Comparison of ENCODE assay signal across 19 cellular contexts in genomic region chr4:161827013-161827412, GRCh38.
A peak's percentile ranks its signal among the peaks of the same experiment; 100 is the strongest.
DNase-seq lines count a peak whose midpoint lies in the region; ATAC-seq, FAIRE-seq and TF ChIP-seq lines count a peak whose summit lies in the region.
"Had no signal": no experiment of that assay in that cellular context is flagged by ENCODE, and none has a peak within 500 bp of the region (broad histone marks: within the 10 kb centered on the region; RNA-seq: fewer than 3 reads in every experiment).

No MANE protein-coding gene starts in this region.

- peaks cover 32% of the 10 kb centered on the region for H3K9me3 Mint-ChIP-seq in WTC11

- no peak overlapping the region for H3K4ac ChIP-seq in mesendoderm (ENCODE audit: low read depth, low read length)

- H3K4me1 Mint-ChIP-seq in WTC11, result peaks cover 6% of the 10 kb centered on the region
- H3K4me1 Mint-ChIP-seq: CD14-positive monocyte; CD8-positive, alpha-beta memory T cell had no signal

- H3K27ac Mint-ChIP-seq in WTC11, result no peak overlapping the region
- H3K27ac Mint-ChIP-seq: CD14-positive monocyte; CD4-positive, alpha-beta T cell; HFFc6 had no signal

- H2BK15ac ChIP-seq in mesendoderm (replicated peaks; ENCODE audit: low read depth), result no peak overlapping the region

- no peaks in the 10 kb centered on the region; the same call in 1 of the 2 replicates for H3K36me3 Mint-ChIP-seq in WTC11
- H3K36me3 Mint-ChIP-seq: CD14-positive monocyte; CD8-positive, alpha-beta memory T cell had no signal

- no peak overlapping the region for H3K4me3 ChIP-seq in BLaER1 treated with 17β-estradiol and CSF1 and Interleukin-3, amounts not matched to agents 10 nM and 100 nM
- no peak overlapping the region for H3K4me3 ChIP-seq in mesendoderm (ENCODE audit: low read length)
- H3K4me3 ChIP-seq in small intestine (ENCODE audit: low read depth in 1 of 2, low read length in 2 of 2), result no peak overlapping the region
- no peak overlapping the region for H3K4me3 ChIP-seq in kidney (ENCODE audit: low read length in 2 of 2)
- H3K4me3 ChIP-seq: GM12878, GM23248, HAP-1 had no signal

- FAIRE-seq in small intestine (lab: Jason Lieb, UNC) (no peak), kidney (lab: Jason Lieb, UNC) (no peak)
- FAIRE-seq: D721Med, GM12878, GM19239 had no signal

- H2BK120ac ChIP-seq in mesendoderm (ENCODE audit: low read depth, low read length), result no peak overlapping the region

- no peaks in the 10 kb centered on the region; a peak in 1 of 22 replicates for H3K36me3 ChIP-seq in BLaER1 treated with 17β-estradiol and CSF1 and Interleukin-3, amounts not matched to agents 10 nM and 100 nM
- H3K36me3 ChIP-seq in mesendoderm (ENCODE audit: control insufficient read depth, insufficient read depth, low read length), result no peaks in the 10 kb centered on the region
- no peaks in the 10 kb centered on the region for H3K36me3 ChIP-seq in small intestine (ENCODE audit: control insufficient read depth in 2 of 2, insufficient read depth in 2 of 2, low read length in 2 of 2)
- no peaks in the 10 kb centered on the region for H3K36me3 ChIP-seq in kidney (ENCODE audit: control insufficient read depth in 1 of 2, insufficient read depth in 2 of 2, low read length in 2 of 2)
- H3K36me3 ChIP-seq: HAP-1 had no signal

- H3K4me3 Mint-ChIP-seq in WTC11, result no peak overlapping the region
- H3K4me3 Mint-ChIP-seq: CD14-positive monocyte; CD4-positive, alpha-beta T cell; CD8-positive, alpha-beta memory T cell; HFFc6 had no signal

- H3K4me2 ChIP-seq in BLaER1 treated with 17β-estradiol and CSF1 and Interleukin-3, amounts not matched to agents 10 nM and 100 nM, result peak overlapping the region in 8 of 11 experiments; percentile 62 to 85 (median 72); a peak in 13 of 22 replicates
- no peak overlapping the region for H3K4me2 ChIP-seq in mesendoderm (ENCODE audit: low read length)

- DNase-seq in WTC11 (ENCODE audit: low spot score) (no peak), mesendoderm (peak; percentile 21), small intestine (no peak), NCI-H1092 (lab: John Stamatoyannopoulos, UW) (no peak), kidney (no peak)
- DNase-seq: CD4-positive, alpha-beta T cell; CD8-positive, alpha-beta memory T cell; DMS 273 treated with DMSO at 0.1 percent for 48 hours; DMS79; EL; GDM1; GM23248; HFFc6 had no signal

- H3K56ac ChIP-seq in mesendoderm (ENCODE audit: low read length), result no peak overlapping the region

- H3K79me1 ChIP-seq in mesendoderm (ENCODE audit: low read length), result no peaks in the 10 kb centered on the region

- TF ChIP-seq CTCF in WTC11 (IDR thresholded peaks at IDR 0.05), result no peak
- TF ChIP-seq CTCF in kidney (IDR thresholded peaks at IDR 0.05; ENCODE audit: borderline replicate concordance, extremely low read depth, insufficient read depth), result no peak

- CTCF ChIA-PET in WTC11 (lab: Charles Lee), result no interaction called here

- H3K79me2 ChIP-seq in mesendoderm (ENCODE audit: control insufficient read depth, insufficient read depth, low read length), result no peaks in the 10 kb centered on the region

- no peak overlapping the region for H3K18ac ChIP-seq in mesendoderm (ENCODE audit: low read length)

- H3K27me3 ChIP-seq in BLaER1 treated with 17β-estradiol and CSF1 and Interleukin-3, amounts not matched to agents 10 nM and 100 nM, result no peaks in the 10 kb centered on the region
- H3K27me3 ChIP-seq in mesendoderm (ENCODE audit: insufficient read depth, low read length, poor library complexity), result no peaks in the 10 kb centered on the region
- H3K27me3 ChIP-seq in small intestine (ENCODE audit: control insufficient read depth in 2 of 2, insufficient read depth in 2 of 2, low read length in 2 of 2), result no peaks in the 10 kb centered on the region

- WGBS in mesendoderm (ENCODE audit: extremely low coverage, insufficient coverage, low lambda C conversion rate), result no CpG with 5 or more reads among the region's 3 CpGs
- WGBS in small intestine, 3 donors, result 92 to 96% (median 95%) methylated on average over 3 of the region's 3 CpGs

- H3K4me1 ChIP-seq in BLaER1 treated with 17β-estradiol and CSF1 and Interleukin-3, amounts not matched to agents 10 nM and 100 nM, result peaks cover 0 to 18% (median 15%) of the 10 kb centered on the region in 10 experiments; a peak in 17 of 20 replicates
- no peaks in the 10 kb centered on the region for H3K4me1 ChIP-seq in mesendoderm (ENCODE audit: control insufficient read depth, low read depth, low read length)
- no peaks in the 10 kb centered on the region for H3K4me1 ChIP-seq in small intestine (ENCODE audit: control insufficient read depth in 2 of 2, insufficient read depth in 1 of 2, low read depth in 1 of 2, low read length in 1 of 2)
- H3K4me1 ChIP-seq in kidney (ENCODE audit: control insufficient read depth in 1 of 2, insufficient read depth in 1 of 2, low read depth in 1 of 2, low read length in 2 of 2), result no peaks in the 10 kb centered on the region
- H3K4me1 ChIP-seq: HAP-1 had no signal

- intact Hi-C loops in kidney (cut with DNase I), result no loop called here

- ATAC-seq in WTC11, result peak; percentile 61

- peaks cover 16 to 25% (median 17%) of the 10 kb centered on the region in 11 experiments for H3K9me3 ChIP-seq in BLaER1 treated with 17β-estradiol and CSF1 and Interleukin-3, amounts not matched to agents 10 nM and 100 nM (replicated peaks in 1 of 11)
- no peaks in the 10 kb centered on the region for H3K9me3 ChIP-seq in small intestine (ENCODE audit: control insufficient read depth, low read depth)
- peaks cover 0 to 3% of the 10 kb centered on the region in 2 donors for H3K9me3 ChIP-seq in kidney (ENCODE audit: control insufficient read depth in 1 of 2, low read length in 2 of 2)
- H3K9me3 ChIP-seq: HAP-1 had no signal

- H2AK5ac ChIP-seq in mesendoderm (ENCODE audit: low read length), result no peak overlapping the region

- no peaks in the 10 kb centered on the region; the same call in 1 of the 2 replicates for H3K27me3 Mint-ChIP-seq in WTC11 (ENCODE audit: low read depth)
- H3K27me3 Mint-ChIP-seq: CD4-positive, alpha-beta T cell; CD8-positive, alpha-beta memory T cell had no signal

- H2BK5ac ChIP-seq in mesendoderm (ENCODE audit: low read length), result no peak overlapping the region

- H3K9ac ChIP-seq in BLaER1 treated with 17β-estradiol and CSF1 and Interleukin-3, amounts not matched to agents 10 nM and 100 nM, result no peak overlapping the region
- H3K9ac ChIP-seq in mesendoderm (ENCODE audit: low read length) (no peak overlapping the region), kidney (ENCODE audit: low read length in 2 of 2) (no peak overlapping the region)
- H3K9ac ChIP-seq: GM23248 had no signal

- no peak overlapping the region for H3K23ac ChIP-seq in mesendoderm (ENCODE audit: low read length)

- POLR2A ChIA-PET in WTC11 (lab: Charles Lee), result no interaction called here

- H4K5ac ChIP-seq in mesendoderm (ENCODE audit: low read length), result no peak overlapping the region

- no peak overlapping the region for H4K8ac ChIP-seq in mesendoderm (ENCODE audit: low read depth, low read length)

- peak overlapping the region in 2 of 11 experiments; percentile 64 to 71; a peak in 4 of 22 replicates for H3K27ac ChIP-seq in BLaER1 treated with 17β-estradiol and CSF1 and Interleukin-3, amounts not matched to agents 10 nM and 100 nM
- H3K27ac ChIP-seq in mesendoderm (ENCODE audit: low read depth, low read length), result no peak overlapping the region
- no peak overlapping the region for H3K27ac ChIP-seq in small intestine (ENCODE audit: low read depth in 1 of 2, low read length in 1 of 2)
- H3K27ac ChIP-seq in kidney (ENCODE audit: low read depth in 2 of 2, low read length in 2 of 2), result no peak overlapping the region
- H3K27ac ChIP-seq: GM23248 had no signal

- no peaks in the 10 kb centered on the region for H4K20me1 ChIP-seq in BLaER1 treated with 17β-estradiol and CSF1 and Interleukin-3, amounts not matched to agents 10 nM and 100 nM

TF ChIP-seq in WTC11, 78 proteins besides CTCF, POLR2A, EP300 and RAD21 (continues in another document):
- no peak for TF ChIP-seq ZNF232 (CRISPR knock-in tag; IDR thresholded peaks at IDR 0.05)
- TF ChIP-seq JUN (CRISPR knock-in tag; IDR thresholded peaks at IDR 0.05), result no peak
- TF ChIP-seq IRF2 (CRISPR knock-in tag; IDR thresholded peaks at IDR 0.05; ENCODE audit: borderline replicate concordance, low read depth), result no peak
- no peak for TF ChIP-seq NFE2L1 (CRISPR knock-in tag; IDR thresholded peaks at IDR 0.05)
- no peak for TF ChIP-seq GRHL2 (CRISPR knock-in tag; IDR thresholded peaks at IDR 0.05; ENCODE audit: insufficient replicate concordance, severe bottlenecking)
- TF ChIP-seq ZNF281 (CRISPR knock-in tag; IDR thresholded peaks at IDR 0.05), result no peak
- no peak for TF ChIP-seq NR3C1 (CRISPR knock-in tag; conservative IDR thresholded peaks at IDR 0.05; ENCODE audit: low read depth)
- TF ChIP-seq CBFB (CRISPR knock-in tag; IDR thresholded peaks at IDR 0.05; ENCODE audit: low read depth), result no peak
- TF ChIP-seq USF1 (CRISPR knock-in tag; IDR thresholded peaks at IDR 0.05), result no peak
